8 cellular contexts compared by ENCODE assay signal in genomic region chr5:169302491-169303118, GRCh38. TPM values are rescaled to one million over a fixed set of nuclear protein-coding genes. Genes with fewer than 3 reads are reported as not detected.
A peak's percentile ranks its signal among the peaks of the same experiment; 100 is the strongest.
DNase-seq lines count a peak whose midpoint lies in the region; ATAC-seq and TF ChIP-seq lines count a peak whose summit lies in the region.

No MANE protein-coding gene starts in this region.

- peaks cover 8 to 14% (median 8%) of the 10 kb centered on the region in 3 donors for H3K4me1 Mint-ChIP-seq in CD8-positive, alpha-beta memory T cell

- H3K27ac Mint-ChIP-seq in CD8-positive, alpha-beta memory T cell, result no peak overlapping the region

- TF ChIP-seq CTCF in foreskin fibroblast (IDR thresholded peaks at IDR 0.05; ENCODE audit: low read depth, low read length), result peak; percentile 89

- no peaks in the 10 kb centered on the region for H3K36me3 ChIP-seq in CD8-positive, alpha-beta memory T cell (ENCODE audit: insufficient read depth, low read length)
- H3K36me3 ChIP-seq in NT2/D1 (ENCODE audit: insufficient read depth, insufficient read length, low read length), result no peaks in the 10 kb centered on the region

- CTCF ChIA-PET in CD8-positive, alpha-beta memory T cell (lab: Charles Lee), result no interaction called here

- no peak overlapping the region for H3K4me3 ChIP-seq in CD8-positive, alpha-beta memory T cell (ENCODE audit: low read length)
- H3K4me3 ChIP-seq in NT2/D1 (ENCODE audit: insufficient read length, low read depth), result no peak overlapping the region
- H3K4me3 ChIP-seq in foreskin fibroblast (ENCODE audit: low read depth in 1 of 2, low read length in 2 of 2), result peak overlapping the region in 1 of 2 donors; percentile 18

- no peaks in the 10 kb centered on the region for H3K36me3 Mint-ChIP-seq in CD8-positive, alpha-beta memory T cell

- peak in 3 of 5 donors; percentile 3 to 35 (median 20) for DNase-seq in CD8-positive, alpha-beta memory T cell
- DNase-seq in GM19238 (ENCODE audit: insufficient read length, low spot score) (peak; percentile 37), NT2/D1 (ENCODE audit: low read depth, low spot score) (peak; percentile 75), foreskin fibroblast (peak; percentile 77 to 95), nucleus accumbens (lab: John Stamatoyannopoulos, UW) (peak in 50 of 56 donors; percentile 8 to 85 (median 52)), ureter (ENCODE audit: low spot score) (peak; percentile 85)
- peak; percentile 32 for DNase-seq in activated T-cell treated with anti-CD3 and anti-CD28 coated beads, Interleukin-2, amount 50 U/mL, for 1 hour

- peak; percentile 69 for ATAC-seq in HG03469 (IDR thresholded peaks at IDR 0.05; ENCODE audit: unreplicated experiment)

- peak overlapping the region in 1 of 7 donors; percentile 2 for H3K4me3 Mint-ChIP-seq in CD8-positive, alpha-beta memory T cell

- H3K27ac ChIP-seq in CD8-positive, alpha-beta memory T cell (ENCODE audit: low read depth, low read length), result no peak overlapping the region

- H3K9ac ChIP-seq in NT2/D1 (ENCODE audit: insufficient read length, low read depth), result no peak overlapping the region

- peaks cover 37 to 61% of the 10 kb centered on the region in 2 donors for H3K27me3 Mint-ChIP-seq in CD8-positive, alpha-beta memory T cell

- no peaks in the 10 kb centered on the region for H3K9me3 ChIP-seq in CD8-positive, alpha-beta memory T cell (ENCODE audit: low read length)
- H3K9me3 ChIP-seq in NT2/D1 (ENCODE audit: insufficient read depth, low read length), result no peaks in the 10 kb centered on the region

- no peaks in the 10 kb centered on the region for H3K4me1 ChIP-seq in CD8-positive, alpha-beta memory T cell (ENCODE audit: insufficient read depth, low read length)
- H3K4me1 ChIP-seq in NT2/D1 (ENCODE audit: insufficient read depth, insufficient read length), result peaks cover 3% of the 10 kb centered on the region

- POLR2A ChIA-PET in CD8-positive, alpha-beta memory T cell (lab: Charles Lee), result no interaction called here

- peaks cover 12% of the 10 kb centered on the region for H3K27me3 ChIP-seq in CD8-positive, alpha-beta memory T cell (ENCODE audit: insufficient read depth, low read length, poor library complexity, severe bottlenecking)
- peaks cover 8% of the 10 kb centered on the region for H3K27me3 ChIP-seq in NT2/D1 (ENCODE audit: insufficient read depth, insufficient read length)

- peaks cover 0 to 2% (median 0%) of the 10 kb centered on the region in 5 donors for H3K9me3 Mint-ChIP-seq in CD8-positive, alpha-beta memory T cell

RNA-seq across cellular contexts. Expression of gene SLIT3, which starts 1.7 kb away (rescaled TPM):
- total RNA-seq in CD8-positive, alpha-beta memory T cell, result under 1 TPM; 0.49 to 0.72 TPM
- not detected for polyA plus RNA-seq in CD8-positive, alpha-beta memory T cell
- 67.0 TPM for total RNA-seq in ureter

Comparison
In these comparisons a context has a peak if more than half of its experiments do, and no peak if none do; other contexts are left out.
1. DNase-seq: peak in every context shown above with its lines; median percentile 86 in foreskin fibroblast; 85 in ureter; 75 in NT2/D1; 52 in nucleus accumbens; 37 in GM19238; 32 in activated T-cell treated with anti-CD3 and anti-CD28 coated beads, Interleukin-2, amount 50 U/mL, for 1 hour; 20 in CD8-positive, alpha-beta memory T cell.
2. RNA of gene SLIT3, which starts 1.7 kb away (total RNA-seq): 67.0 TPM in ureter (single experiment); 0.49 to 0.72 TPM in CD8-positive, alpha-beta memory T cell; every median in the first group is over 10 times any median in the second.